10 cellular contexts compared by ENCODE assay signal in the genomic region with DNA sequence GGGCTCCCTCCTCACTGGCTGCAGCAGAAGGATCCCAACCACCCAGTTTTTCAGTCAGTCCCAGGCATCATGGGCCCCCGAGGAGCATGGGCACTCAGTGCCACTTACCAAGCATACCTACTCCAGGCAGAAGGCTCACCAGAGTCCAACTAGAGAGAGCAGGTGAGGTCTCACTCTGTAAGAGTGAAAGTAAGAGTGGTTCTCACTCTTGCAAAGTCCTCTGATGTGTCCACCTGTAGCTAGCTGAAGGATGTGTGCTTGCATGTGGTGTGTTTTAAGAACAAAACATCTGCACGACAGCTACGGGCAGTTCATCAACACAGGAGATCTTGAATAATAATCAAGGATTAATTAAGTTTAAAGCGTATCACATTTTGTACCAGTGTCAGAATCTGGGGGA. TPM values are rescaled to one million over a fixed set of nuclear protein-coding genes. Genes with fewer than 3 reads are reported as not detected.
DNase-seq lines count a peak whose midpoint lies in the region; ATAC-seq lines count a peak whose summit lies in the region.
"Had no signal": no experiment of that assay in that cellular context is flagged by ENCODE, and none has a peak within 500 bp of the region (broad histone marks: within the 10 kb centered on the region; RNA-seq: fewer than 3 reads in every experiment).

No MANE protein-coding gene starts in this region.

- H3K4me1 Mint-ChIP-seq in activated T-cell treated with anti-CD3 and anti-CD28 coated beads, Interleukin-2, amount 50 U/mL, for 24 hours (ENCODE audit: low read depth), result peaks cover 53% of the 10 kb centered on the region
- H3K4me1 Mint-ChIP-seq in stimulated activated effector memory CD8-positive, alpha-beta T cell treated with anti-CD3 and anti-CD28 coated beads, Interleukin-12 subunit alpha, Interleukin-12 subunit beta, amount 100 ng/mL, for 72 hours, result peaks cover 44% of the 10 kb centered on the region
- H3K4me1 Mint-ChIP-seq: brain had no signal

- intact Hi-C loops in cardiac septum (cut with DNase I), result no loop called here

- H3K4me3 Mint-ChIP-seq in activated T-cell treated with anti-CD3 and anti-CD28 coated beads, Interleukin-2, amount 50 U/mL, for 24 hours, result no peak overlapping the region
- no peak overlapping the region for H3K4me3 Mint-ChIP-seq in stimulated activated effector memory CD8-positive, alpha-beta T cell treated with anti-CD3 and anti-CD28 coated beads, Interleukin-12 subunit alpha, Interleukin-12 subunit beta, amount 100 ng/mL, for 72 hours
- H3K4me3 Mint-ChIP-seq: brain had no signal

- peak overlapping the region; percentile 35 for H3K27ac Mint-ChIP-seq in activated T-cell treated with anti-CD3 and anti-CD28 coated beads, Interleukin-2, amount 50 U/mL, for 24 hours
- peak overlapping the region; percentile 83 for H3K27ac Mint-ChIP-seq in stimulated activated effector memory CD8-positive, alpha-beta T cell treated with anti-CD3 and anti-CD28 coated beads, Interleukin-12 subunit alpha, Interleukin-12 subunit beta, amount 100 ng/mL, for 72 hours

- no peaks in the 10 kb centered on the region for H3K9me3 Mint-ChIP-seq in activated T-cell treated with anti-CD3 and anti-CD28 coated beads, Interleukin-2, amount 50 U/mL, for 24 hours
- no peaks in the 10 kb centered on the region for H3K9me3 Mint-ChIP-seq in stimulated activated effector memory CD8-positive, alpha-beta T cell treated with anti-CD3 and anti-CD28 coated beads, Interleukin-12 subunit alpha, Interleukin-12 subunit beta, amount 100 ng/mL, for 72 hours
- H3K9me3 Mint-ChIP-seq: brain had no signal

- DNase-seq in activated T-cell treated with anti-CD3 and anti-CD28 coated beads, Interleukin-2, amount 50 U/mL, for 24 hours, result no peak
- DNase-seq in activated T-cell treated with anti-CD3 and anti-CD28 coated beads, Interleukin-2, amount 50 U/mL, for 1 hour, result no peak
- no peak for DNase-seq in stimulated activated effector memory CD8-positive, alpha-beta T cell treated with anti-CD3 and anti-CD28 coated beads, Interleukin-12 subunit alpha, Interleukin-12 subunit beta, amount 100 ng/mL, for 72 hours (ENCODE audit: low spot score in 2 of 2)
- DNase-seq in NCI-H2029 (lab: John Stamatoyannopoulos, UW) (no peak), NOMO-1 treated with dmso at 0.1 percent for 144 hours (lab: John Stamatoyannopoulos, UW; ENCODE audit: unreplicated experiment) (no peak), cardiac septum (ENCODE audit: low spot score) (no peak)
- DNase-seq: left cardiac atrium had no signal

- H3K36me3 Mint-ChIP-seq in activated T-cell treated with anti-CD3 and anti-CD28 coated beads, Interleukin-2, amount 50 U/mL, for 24 hours (ENCODE audit: low read depth), result peaks cover 35% of the 10 kb centered on the region
- peaks cover 37% of the 10 kb centered on the region for H3K36me3 Mint-ChIP-seq in stimulated activated effector memory CD8-positive, alpha-beta T cell treated with anti-CD3 and anti-CD28 coated beads, Interleukin-12 subunit alpha, Interleukin-12 subunit beta, amount 100 ng/mL, for 72 hours

- ATAC-seq in GM21619 (IDR thresholded peaks at IDR 0.05; ENCODE audit: unreplicated experiment) (peak; percentile 76), HG03558 (IDR thresholded peaks at IDR 0.05; ENCODE audit: extremely low read depth, unreplicated experiment) (peak; percentile 63)
- ATAC-seq in stimulated activated effector memory CD8-positive, alpha-beta T cell treated with anti-CD3 and anti-CD28 coated beads, Interleukin-12 subunit alpha, Interleukin-12 subunit beta, amount 100 ng/mL, for 72 hours, result peak; percentile 42
- ATAC-seq: left cardiac atrium had no signal

- H3K27me3 Mint-ChIP-seq in activated T-cell treated with anti-CD3 and anti-CD28 coated beads, Interleukin-2, amount 50 U/mL, for 24 hours, result no peaks in the 10 kb centered on the region
- H3K27me3 Mint-ChIP-seq: brain had no signal

RNA-seq across cellular contexts. Expression of gene CCK, which starts 49.7 kb away (rescaled TPM):
- not detected for total RNA-seq in cardiac septum
- total RNA-seq: left cardiac atrium had no signal
